7 cellular contexts compared by ENCODE assay signal in the genomic region with DNA sequence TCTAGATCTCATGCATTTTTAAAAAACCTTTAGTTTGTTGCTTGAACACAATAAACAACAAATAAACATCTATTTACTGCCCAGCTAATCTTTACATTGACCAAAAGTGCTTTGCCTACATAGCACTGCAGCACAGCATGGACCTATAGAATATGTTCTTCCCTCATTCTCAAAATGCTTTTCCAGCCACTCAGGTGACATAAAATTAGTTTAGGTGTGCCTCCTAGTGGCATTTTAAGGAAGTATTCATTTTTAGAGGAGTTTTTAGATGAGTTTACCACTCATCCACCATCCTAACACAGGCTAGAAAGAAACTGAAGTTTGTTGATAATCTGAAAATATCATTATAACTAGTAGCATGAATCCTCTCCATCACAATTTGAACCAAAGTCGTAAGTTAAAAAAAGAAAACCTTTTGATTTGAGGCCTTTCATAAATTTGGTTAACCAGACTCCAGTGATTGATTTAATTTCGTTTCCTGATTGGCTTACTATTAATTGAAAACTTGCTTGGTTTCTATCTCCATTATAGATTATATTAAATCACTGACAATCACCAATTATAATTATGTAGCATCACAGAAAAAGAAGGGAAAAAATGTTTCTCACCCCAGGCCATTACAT. TPM values are rescaled to one million over a fixed set of nuclear protein-coding genes. Genes with fewer than 3 reads are reported as not detected.
DNase-seq lines count a peak whose midpoint lies in the region; ATAC-seq and TF ChIP-seq lines count a peak whose summit lies in the region.

No MANE protein-coding gene starts in this region.

- H3K36me3 ChIP-seq in DOHH2 (ENCODE audit: control insufficient read depth, low read length) (no peaks in the 10 kb centered on the region), suprapubic skin (peaks cover 3% of the 10 kb centered on the region)

- H4K20me1 ChIP-seq in DOHH2 (ENCODE audit: control insufficient read depth, insufficient read depth, low read depth, low read length), result no peaks in the 10 kb centered on the region

- no peaks in the 10 kb centered on the region for H3K79me2 ChIP-seq in DOHH2 (ENCODE audit: control insufficient read depth, low read length)

- TF ChIP-seq EP300 in suprapubic skin (IDR thresholded peaks at IDR 0.05), result no peak

- no peak overlapping the region for H3K4me3 ChIP-seq in DOHH2 (ENCODE audit: low read length)
- no peak overlapping the region for H3K4me3 ChIP-seq in Jurkat, Clone E6-1 (ENCODE audit: low read length)
- no peak overlapping the region for H3K4me3 ChIP-seq in suprapubic skin

- H3K27me3 ChIP-seq in DOHH2 (ENCODE audit: control insufficient read depth, low read length) (peaks cover 8% of the 10 kb centered on the region; the same call in 1 of the 2 replicates), suprapubic skin (no peaks in the 10 kb centered on the region)

- H3K27ac ChIP-seq in DOHH2 (ENCODE audit: low read depth, low read length) (no peak overlapping the region), suprapubic skin (no peak overlapping the region)

- no peaks in the 10 kb centered on the region for H3K9me2 ChIP-seq in DOHH2 (replicated peaks; ENCODE audit: control insufficient read depth, low read length)

- H3K4me1 ChIP-seq in DOHH2 (ENCODE audit: control insufficient read depth, low read length) (no peaks in the 10 kb centered on the region), suprapubic skin (no peaks in the 10 kb centered on the region)

- peak; percentile 55 for DNase-seq in Jurkat, Clone E6-1 (ENCODE audit: low read depth, low spot score)
- DNase-seq in SKM-1 (lab: John Stamatoyannopoulos, UW; ENCODE audit: unreplicated experiment) (peak; percentile 21), iPS-NIHi7 (ENCODE audit: extremely low spot score) (peak; percentile 35), suprapubic skin (ENCODE audit: low spot score in 2 of 2) (no peak)

- no peaks in the 10 kb centered on the region for H3K9me3 ChIP-seq in DOHH2 (ENCODE audit: control insufficient read depth, insufficient read depth, low read length)
- no peaks in the 10 kb centered on the region for H3K9me3 ChIP-seq in suprapubic skin

- no peak overlapping the region for H3K4me2 ChIP-seq in DOHH2 (ENCODE audit: low read length)

- WGBS in suprapubic skin, result 66% methylated on average over 2 of the region's 2 CpGs

- H3F3A ChIP-seq in DOHH2 (ENCODE audit: control insufficient read depth, insufficient read depth), result no peaks in the 10 kb centered on the region

- TF ChIP-seq CTCF in DOHH2 (IDR thresholded peaks at IDR 0.05; ENCODE audit: low read depth, low read length, poor library complexity, severe bottlenecking) (peak; percentile 56), suprapubic skin (IDR thresholded peaks at IDR 0.05) (no peak)

- ATAC-seq in GM21423 (IDR thresholded peaks at IDR 0.05; ENCODE audit: unreplicated experiment) (no peak), GM21360 (IDR thresholded peaks at IDR 0.05; ENCODE audit: unreplicated experiment) (no peak)

- TF ChIP-seq POLR2A in suprapubic skin (IDR thresholded peaks at IDR 0.05), result no peak

RNA-seq across cellular contexts. Expression of a gene that starts 12.6 kb away (rescaled TPM):
- 65.2 TPM for polyA plus RNA-seq in Jurkat, Clone E6-1 (2012; ENCODE audit: insufficient read depth, insufficient read length)
- 10 to 100 TPM in 3 of 4 donors, 1 to 10 TPM in 1; 6.9 to 18.5 (median 13.4) TPM for total RNA-seq in suprapubic skin

RNA-seq across cellular contexts. Expression of a gene that starts 25.2 kb away (rescaled TPM):
- 1.4 TPM for polyA plus RNA-seq in Jurkat, Clone E6-1 (2012; ENCODE audit: insufficient read depth, insufficient read length)
- total RNA-seq in suprapubic skin, result 1 to 10 TPM in 1 of 4 donors, under 1 TPM in 2, not detected in 1; 0.15 to 1.6 (median 0.64) TPM

Comparison
In these comparisons a context has a peak if more than half of its experiments do, and no peak if none do; other contexts are left out.
1. DNase-seq: peak in Jurkat, Clone E6-1 (single experiment), SKM-1 (single experiment) and iPS-NIHi7 (single experiment); none in suprapubic skin (0 of 2).